16 cellular contexts compared by ENCODE assay signal in genomic region chr17:66990047-66990446, GRCh38. TPM values are rescaled to one million over a fixed set of nuclear protein-coding genes. Genes with fewer than 3 reads are reported as not detected.
A peak's percentile ranks its signal among the peaks of the same experiment; 100 is the strongest.
DNase-seq lines count a peak whose midpoint lies in the region; ATAC-seq lines count a peak whose summit lies in the region.
"Had no signal": no experiment of that assay in that cellular context is flagged by ENCODE, and none has a peak within 500 bp of the region (broad histone marks: within the 10 kb centered on the region; RNA-seq: fewer than 3 reads in every experiment).

No MANE protein-coding gene starts in this region.

- ATAC-seq in HG03442 (IDR thresholded peaks at IDR 0.05; ENCODE audit: unreplicated experiment) (no peak), GM21381 (IDR thresholded peaks at IDR 0.05; ENCODE audit: unreplicated experiment) (no peak)
- ATAC-seq: A549, GM23338, HCT116 had no signal

- peak; percentile 14 for DNase-seq in NCI-H2171 treated with DMSO at 0.1 percent for 48 hours (lab: John Stamatoyannopoulos, UW)
- no peak for DNase-seq in NCI-H2171 (lab: John Stamatoyannopoulos, UW)
- peak; percentile 27 for DNase-seq in RPMI7951 (ENCODE audit: low read depth)
- DNase-seq in foreskin melanocyte, result peak; percentile 84
- no peak for DNase-seq in OCI-M1 (lab: John Stamatoyannopoulos, UW)
- DNase-seq: AML-193; Calu3; CD4-positive, alpha-beta memory T cell; DMS79 treated with DMSO at 0.1 percent for 48 hours; GF-D8; HFFc6 had no signal

RNA-seq across cellular contexts. Expression of gene CACNG4, which starts 25.5 kb away (rescaled TPM):
- 0.12 TPM in 1 of 2 replicates, not detected in the other for total RNA-seq in RPMI7951 (2014; rRNA removed; shearing (Covaris generic))
- total RNA-seq: CD4-positive, alpha-beta memory T cell; HFFc6 had no signal

RNA-seq across cellular contexts. Expression of gene CACNG1, which starts 54.3 kb away (rescaled TPM):
- not detected in 2 replicates for total RNA-seq in RPMI7951 (2014; rRNA removed; shearing (Covaris generic))
- total RNA-seq: Calu3; CD4-positive, alpha-beta memory T cell; GM23338; HFFc6 had no signal

Comparison
In these comparisons a context has a peak if more than half of its experiments do, and no peak if none do; other contexts are left out.
1. DNase-seq: peak in NCI-H2171 treated with DMSO at 0.1 percent for 48 hours (single experiment), RPMI7951 (single experiment) and foreskin melanocyte (single experiment); none in NCI-H2171 (single experiment) and OCI-M1 (single experiment).